21 cellular contexts compared by ENCODE assay signal in the genomic region with DNA sequence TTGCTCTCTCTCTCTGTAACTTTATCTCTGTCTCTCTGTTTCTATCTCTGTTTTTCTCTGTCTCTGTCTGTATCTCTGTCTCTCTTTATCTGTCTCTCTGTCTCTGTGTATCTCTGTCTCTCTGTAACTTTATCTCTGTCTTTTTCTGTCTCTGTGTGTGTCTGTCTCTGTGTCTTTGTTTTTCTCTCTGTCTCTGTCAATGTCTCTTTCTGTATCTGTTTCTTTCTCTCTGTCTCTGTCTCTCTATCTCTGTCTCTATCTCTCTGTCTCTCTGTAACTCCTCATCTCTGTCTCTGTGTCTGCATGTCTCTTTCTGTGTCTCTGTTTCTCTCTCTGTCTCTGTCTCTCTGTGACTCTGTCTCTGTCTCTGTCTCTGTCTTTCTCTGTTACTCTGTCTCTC. TPM values are rescaled to one million over a fixed set of nuclear protein-coding genes. Genes with fewer than 3 reads are reported as not detected.
DNase-seq lines count a peak whose midpoint lies in the region; ATAC-seq, FAIRE-seq and TF ChIP-seq lines count a peak whose summit lies in the region.
"Had no signal": no experiment of that assay in that cellular context is flagged by ENCODE, and none has a peak within 500 bp of the region (broad histone marks: within the 10 kb centered on the region; RNA-seq: fewer than 3 reads in every experiment).

No MANE protein-coding gene starts in this region.

- H3K36me3 ChIP-seq in OCI-LY7 (ENCODE audit: insufficient read depth, low read length) (no peaks in the 10 kb centered on the region), iPS-20b (ENCODE audit: insufficient read depth, low read depth, low read length) (no peaks in the 10 kb centered on the region), small intestine (ENCODE audit: control insufficient read depth in 2 of 2, insufficient read depth in 2 of 2, low read length in 2 of 2) (no peaks in the 10 kb centered on the region)
- H3K36me3 ChIP-seq: ovary, right atrium auricular region, upper lobe of left lung had no signal

- H3K4me1 ChIP-seq in A549 (no peaks in the 10 kb centered on the region), OCI-LY7 (ENCODE audit: insufficient read depth, low read length, poor library complexity, severe bottlenecking) (peaks cover 79% of the 10 kb centered on the region), iPS-20b (ENCODE audit: insufficient read depth, low read length) (no peaks in the 10 kb centered on the region), small intestine (ENCODE audit: control insufficient read depth in 2 of 2, insufficient read depth in 1 of 2, low read depth in 1 of 2, low read length in 1 of 2) (no peaks in the 10 kb centered on the region)
- H3K4me1 ChIP-seq: right atrium auricular region, upper lobe of left lung had no signal

- no peak for TF ChIP-seq EP300 in A549 (IDR thresholded peaks at IDR 0.05)

- H3K9me3 ChIP-seq in A549 (no peaks in the 10 kb centered on the region), OCI-LY7 (ENCODE audit: low read length) (no peaks in the 10 kb centered on the region), iPS-20b (ENCODE audit: insufficient read depth, low read depth, low read length) (peaks cover 51% of the 10 kb centered on the region), small intestine (ENCODE audit: control insufficient read depth, low read depth) (no peaks in the 10 kb centered on the region)
- H3K9me3 ChIP-seq: ovary, right atrium auricular region, upper lobe of left lung had no signal

- POLR2A ChIA-PET in A549 (lab: Yijun Ruan, JAX) (no interaction called here), OCI-LY7 (lab: Charles Lee) (no interaction called here)

- no peaks in the 10 kb centered on the region for H3K9me2 ChIP-seq in OCI-LY7 (ENCODE audit: insufficient read depth, low read length)

- FAIRE-seq in A549 (lab: Jason Lieb, UNC) (no peak), GM12891 (lab: Jason Lieb, UNC) (peak; percentile 23), small intestine (lab: Jason Lieb, UNC) (no peak)
- FAIRE-seq: bronchial epithelial cell had no signal

- peaks cover 10% of the 10 kb centered on the region; the same call in 1 of the 2 replicates for H3K79me2 ChIP-seq in OCI-LY7 (ENCODE audit: insufficient read depth, low read depth, low read length)

- H3K4me2 ChIP-seq in A549: no peak overlapping the region
- H3K4me2 ChIP-seq in OCI-LY7 (ENCODE audit: low read length): peak overlapping the region; percentile 35

- DNase-seq in A549 (ENCODE audit: low read depth in 1 of 2, low spot score in 1 of 2) (no peak), GM12891 (ENCODE audit: insufficient read length, low spot score) (no peak), OCI-LY7 (ENCODE audit: low spot score) (no peak), NCI-H1436 (lab: John Stamatoyannopoulos, UW) (no peak), small intestine (no peak)
- no peak for DNase-seq in stimulated activated CD8-positive, alpha-beta memory T cell treated with anti-CD3 and anti-CD28 coated beads, Interleukin-4, amount 100 ng/mL, for 48 hours
- DNase-seq: ACHN; activated CD4-positive, alpha-beta T cell treated with anti-CD3 and anti-CD28 coated beads, Interleukin-2, amount 50 U/mL, for 1 hour; activated CD8-positive, alpha-beta memory T cell treated with anti-CD3 and anti-CD28 coated beads, Interleukin-2, amount 50 U/mL, for 4 hours; activated effector memory CD4-positive, alpha-beta T cell treated with anti-CD3 and anti-CD28 coated beads, Interleukin-2, amount 50 U/mL, for 16 hours; cortex of kidney; head of caudate nucleus; naive thymus-derived CD8-positive, alpha-beta T cell; NCI-H1417; NK-92 treated with Interleukin-12 subunit alpha and Interleukin-12 subunit beta, amount 100 ng/mL, for 24 hours; ovary had no signal

- no peak for ATAC-seq in A549
- ATAC-seq in GM19328 (IDR thresholded peaks at IDR 0.05; ENCODE audit: unreplicated experiment): no peak
- ATAC-seq: naive thymus-derived CD8-positive, alpha-beta T cell had no signal

- TF ChIP-seq CTCF in A549 (IDR thresholded peaks at IDR 0.05) (no peak), OCI-LY7 (conservative IDR thresholded peaks at IDR 0.05; ENCODE audit: low read length) (no peak)

- no peaks in the 10 kb centered on the region for H4K20me1 ChIP-seq in OCI-LY7 (ENCODE audit: insufficient read depth, low read length)

- CTCF ChIA-PET in A549 (lab: Yijun Ruan, JAX): interaction anchor here (0.6 kb wide), 1 partner anchor 25 kb away, joined by 3 read pairs; no protein-coding TSS in a partner anchor
- CTCF ChIA-PET in OCI-LY7 (lab: Charles Lee; ENCODE audit: unreplicated experiment): no interaction called here

- H2AFZ ChIP-seq in OCI-LY7 (ENCODE audit: low read length): no peak overlapping the region

- no peak overlapping the region for H3K9ac ChIP-seq in iPS-20b (ENCODE audit: low read depth, low read length)

- BruUV-seq in OCI-LY7 (replicated peaks; lab: Mats Ljungman, UMichigan): no TSS peak

- H3K27ac ChIP-seq in A549: no peak overlapping the region
- peak overlapping the region; percentile 90 for H3K27ac ChIP-seq in OCI-LY7 (ENCODE audit: low read depth, low read length, poor library complexity, severe bottlenecking)
- no peak overlapping the region for H3K27ac ChIP-seq in iPS-20b (ENCODE audit: low read length)
- H3K27ac ChIP-seq in small intestine (ENCODE audit: low read depth in 1 of 2, low read length in 1 of 2): no peak overlapping the region
- H3K27ac ChIP-seq: ovary, right atrium auricular region, upper lobe of left lung had no signal

- TF ChIP-seq RAD21 in A549 (conservative IDR thresholded peaks at IDR 0.05 in 1 of 2, IDR thresholded peaks at IDR 0.05 in 1 of 2): no peak

- intact Hi-C loops in OCI-LY7 (cut with micrococcal nuclease; ENCODE audit: unreplicated experiment): no loop called here

- TF ChIP-seq POLR2A in A549 (IDR thresholded peaks at IDR 0.05; ENCODE audit: low read length) (no peak), GM12891 (IDR thresholded peaks at IDR 0.05; ENCODE audit: low read depth, low read length) (no peak)

- H3K4me3 ChIP-seq in A549 (no peak overlapping the region), OCI-LY7 (ENCODE audit: low read depth, low read length, poor library complexity, severe bottlenecking) (no peak overlapping the region), iPS-20b (ENCODE audit: low read length) (peak overlapping the region; percentile 33; the same call in 1 of the 2 replicates), small intestine (ENCODE audit: low read depth in 1 of 2, low read length in 2 of 2) (no peak overlapping the region)
- H3K4me3 ChIP-seq: ovary, right atrium auricular region, upper lobe of left lung had no signal

- H3K27me3 ChIP-seq in iPS-20b (ENCODE audit: insufficient read depth, low read length): 0 out of 2 replicates have a peak, but pooled peaks cover 4% of the 10 kb centered on the region
- no peaks in the 10 kb centered on the region for H3K27me3 ChIP-seq in small intestine (ENCODE audit: control insufficient read depth in 2 of 2, insufficient read depth in 2 of 2, low read length in 2 of 2)
- H3K27me3 ChIP-seq: ovary, right atrium auricular region, upper lobe of left lung had no signal

TF ChIP-seq in A549, 52 proteins besides CTCF, POLR2A, EP300 and RAD21:
- TF ChIP-seq CHD4 (IDR thresholded peaks at IDR 0.05; ENCODE audit: borderline replicate concordance) (no peak), ZFP36 (IDR thresholded peaks at IDR 0.05; ENCODE audit: borderline replicate concordance, partially characterized antibody) (peak; percentile 33)

TF ChIP-seq in GM12891, 5 proteins besides CTCF, POLR2A, EP300 and RAD21:
- no peak for TF ChIP-seq POLR2AphosphoS5 (IDR thresholded peaks at IDR 0.05; ENCODE audit: low read depth, low read length)
- TF ChIP-seq SPI1 (IDR thresholded peaks at IDR 0.05; ENCODE audit: low read depth, low read length): no peak
- no peak for TF ChIP-seq TAF1 (IDR thresholded peaks at IDR 0.05; ENCODE audit: low read depth, low read length)
- TF ChIP-seq POU2F2 (IDR thresholded peaks at IDR 0.05; ENCODE audit: low read depth, low read length): no peak
- TF ChIP-seq PAX5 (IDR thresholded peaks at IDR 0.05; ENCODE audit: insufficient read depth, low read length, severe bottlenecking): no peak

RNA-seq across cellular contexts. Expression of gene TMEM121, which starts 51.7 kb away (rescaled TPM):
- polyA plus RNA-seq in A549 (2011; rRNA removed): 2.3 and 2.4 TPM in 2 replicates
- polyA plus RNA-seq in A549 (2012; cell fraction: cytosol; rRNA removed): 9.5 and 17.3 TPM in 2 replicates
- 10.8 and 20.0 TPM in 2 replicates for polyA plus RNA-seq in A549 (2012; cell fraction: nucleus; rRNA removed)
- 4.3 to 5.7 TPM (median 5.6 TPM) in 3 replicates for polyA plus RNA-seq in A549 (2017; fragmentation: RNase III; extraction: RNeasy Plus Mini Kit Qiagen cat#74134 plus additional on column Dnase treatment)
- 0.74 and 1.4 TPM in 2 replicates for polyA minus RNA-seq in A549 (2011; rRNA and poly(A)+ RNA removed)
- polyA plus RNA-seq in GM12891 (2012; ENCODE audit: low read depth, missing spikeins): 0.18 TPM
- 0.25 and 0.70 TPM in 2 replicates for total RNA-seq in OCI-LY7 (2014; rRNA removed; shearing (Covaris generic))
- 0.21 and 0.31 TPM in 2 replicates for total RNA-seq in OCI-LY7 (2022)
- polyA plus RNA-seq in small intestine: 1 to 10 TPM in 1 of 3 donors, not detected in 2; 2.0 TPM
